In the genomic region with DNA sequence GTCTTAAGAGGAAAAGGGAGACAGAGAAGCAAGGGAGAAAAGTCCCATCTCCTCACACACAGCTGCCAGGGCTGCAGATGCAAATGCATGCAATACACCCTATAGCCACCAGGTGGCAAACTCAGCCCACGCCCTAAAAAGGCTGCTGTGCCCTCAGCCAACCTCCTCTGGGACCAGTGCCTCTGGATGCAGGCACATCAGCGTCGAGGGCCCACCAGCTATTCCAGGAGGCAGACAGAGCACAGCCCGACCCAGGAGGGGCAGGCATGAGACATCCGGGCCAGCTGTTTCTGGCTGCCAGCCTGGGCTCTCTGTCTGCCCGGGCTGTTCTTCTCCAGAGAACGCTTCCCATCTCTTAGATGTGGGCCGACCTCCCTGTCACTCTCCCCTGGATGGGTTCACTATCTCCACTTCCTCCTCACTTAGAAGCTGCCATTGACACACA, we compare ENCODE assay signal across 8 cellular contexts. TPM values are rescaled to one million over a fixed set of nuclear protein-coding genes. Genes with fewer than 3 reads are reported as not detected.
DNase-seq lines count a peak whose midpoint lies in the region; ATAC-seq lines count a peak whose summit lies in the region.

No MANE protein-coding gene starts in this region.

- peak; percentile 50 to 56 for DNase-seq in NCI-H2081 (lab: John Stamatoyannopoulos, UW)
- DNase-seq in NCI-H2081 treated with DMSO at 0.1 percent for 48 hours (lab: John Stamatoyannopoulos, UW): no peak
- DNase-seq in NCI-H146 (lab: John Stamatoyannopoulos, UW): peak; percentile 63
- peak; percentile 38 for DNase-seq in T-helper 22 cell (ENCODE audit: low read depth)
- DNase-seq in right cardiac atrium: peak; percentile 79 to 91 (median 90)
- DNase-seq in retina: peak; percentile 88

- no peaks in the 10 kb centered on the region for H3K9me3 ChIP-seq in right cardiac atrium (ENCODE audit: control insufficient read depth, low read length)

- H3K27ac ChIP-seq in angular gyrus (ENCODE audit: low read depth, low read length): peak overlapping the region; percentile 70
- H3K27ac ChIP-seq in right cardiac atrium (ENCODE audit: low read length): peak overlapping the region; percentile 2

- WGBS in right cardiac atrium: 9% methylated on average over 8 of the region's 8 CpGs

- H3K27me3 ChIP-seq in right cardiac atrium (ENCODE audit: control insufficient read depth, insufficient read depth): no peaks in the 10 kb centered on the region

- ATAC-seq in right cardiac atrium (peak; percentile 85 to 86), HG03354 (IDR thresholded peaks at IDR 0.05; ENCODE audit: poor library complexity, severe bottlenecking, unreplicated experiment) (no peak)

- intact Hi-C loops in right cardiac atrium (cut with DNase I): loop anchor here (1.0 to 10.0 kb wide), 6 partner anchors 55 to 245 kb away; partner anchors contain the start of gene GDPD5 (in 1 of the 4)

- no peak overlapping the region for H3K4me3 ChIP-seq in right cardiac atrium (ENCODE audit: low read length)

- peaks cover 3% of the 10 kb centered on the region for H3K4me1 ChIP-seq in right cardiac atrium (ENCODE audit: control insufficient read depth, insufficient read depth, low read length)

RNA-seq across cellular contexts. Expression of gene TPBGL, which starts 39.7 kb away (rescaled TPM):
- total RNA-seq in right cardiac atrium: under 1 TPM in 3 of 4 donors, not detected in 1; 0.09 to 0.25 (median 0.09) TPM
- polyA plus RNA-seq in right cardiac atrium: 0.05 TPM
